Comparison of ENCODE assay signal across 20 cellular contexts in genomic region chr22:47448231-47449035, GRCh38.
"Had no signal": no experiment of that assay in that cellular context is flagged by ENCODE, and none has a peak within 500 bp of the region (broad histone marks: within the 10 kb centered on the region; RNA-seq: fewer than 3 reads in every experiment).

No MANE protein-coding gene starts in this region.

- DNase-seq: effector memory CD8-positive, alpha-beta T cell; foreskin melanocyte; kidney glomerular epithelial cell; lower lobe of right lung; mesenchymal stem cell; naive thymus-derived CD4-positive, alpha-beta T cell; nephron progenitor cell; posterior cingulate gyrus; small intestine; stimulated activated CD4-positive, alpha-beta T cell treated with anti-CD3 and anti-CD28 coated beads, Interleukin-2, amount 100 ng/mL, for 48 hours; stimulated activated naive CD4-positive, alpha-beta T cell treated with Interleukin-2 at 50 U/mL for 16 hours; thyroid gland; uterus had no signal

- H3K27me3 Mint-ChIP-seq: type B pancreatic cell had no signal

- FAIRE-seq: small intestine had no signal

- H3K27ac ChIP-seq: epithelial cell of prostate, hepatocyte, lower lobe of right lung, neutrophil, suprapubic skin, thyroid gland, uterus had no signal

- ATAC-seq: effector memory CD8-positive, alpha-beta T cell; left lobe of liver; lower lobe of right lung; naive thymus-derived CD4-positive, alpha-beta T cell had no signal

- H3K4me3 Mint-ChIP-seq: central memory CD8-positive, alpha-beta T cell; effector memory CD8-positive, alpha-beta T cell; naive thymus-derived CD4-positive, alpha-beta T cell; nephron progenitor cell; type B pancreatic cell had no signal

- H3K4me1 ChIP-seq: lower lobe of right lung, suprapubic skin, uterus had no signal

- H3K36me3 Mint-ChIP-seq: type B pancreatic cell had no signal

- H3K27me3 ChIP-seq: hepatocyte, neutrophil, thyroid gland, uterus had no signal

- H3K36me3 ChIP-seq: lower lobe of right lung, neutrophil, suprapubic skin, thyroid gland, uterus had no signal

- H3K4me3 ChIP-seq: hepatocyte, lower lobe of right lung, suprapubic skin, thyroid gland, uterus had no signal

- H3K9me3 ChIP-seq: neutrophil, suprapubic skin, thyroid gland, uterus had no signal

- H3K4me1 Mint-ChIP-seq: central memory CD8-positive, alpha-beta T cell; nephron progenitor cell had no signal

- H3K27ac Mint-ChIP-seq: naive thymus-derived CD4-positive, alpha-beta T cell; nephron progenitor cell; type B pancreatic cell had no signal
